In genomic region chr17:58321571-58322525, GRCh38 we compare ENCODE assay signal across 1 cellular context.
TF ChIP-seq lines count a peak whose summit lies in the region.

No MANE protein-coding gene starts in this region.

TF ChIP-seq in HepG2, 621 proteins besides CTCF, POLR2A, EP300 and RAD21:
- TF ChIP-seq POGK (CRISPR knock-in tag; conservative IDR thresholded peaks at IDR 0.05) (no peak), MAX (IDR thresholded peaks at IDR 0.05) (peak; percentile 16; the same call in 1 of the 2 replicates), THAP9 (CRISPR knock-in tag; IDR thresholded peaks at IDR 0.05; ENCODE audit: borderline replicate concordance) (0 out of 2 replicates have a peak, but pooled peaks have one; percentile 15)
